In genomic region chr1:89762801-89763648, GRCh38 we compare ENCODE assay signal across 8 cellular contexts. TPM values are rescaled to one million over a fixed set of nuclear protein-coding genes. Genes with fewer than 3 reads are reported as not detected.
DNase-seq lines count a peak whose midpoint lies in the region; ATAC-seq and TF ChIP-seq lines count a peak whose summit lies in the region.

No MANE protein-coding gene starts in this region.

- no peaks in the 10 kb centered on the region for H3K27me3 ChIP-seq in DND-41 (ENCODE audit: insufficient read depth, low read length, poor library complexity)
- no peaks in the 10 kb centered on the region for H3K27me3 ChIP-seq in gastroesophageal sphincter
- H3K27me3 ChIP-seq in neutrophil, result peaks cover 9% of the 10 kb centered on the region
- no peaks in the 10 kb centered on the region for H3K27me3 ChIP-seq in subcutaneous abdominal adipose tissue (ENCODE audit: control insufficient read depth in 5 of 5, insufficient read depth in 4 of 5, low read length in 5 of 5)

- H3K4me1 ChIP-seq in DND-41 (ENCODE audit: insufficient read depth, low read length), result peaks cover 34% of the 10 kb centered on the region
- peaks cover 0 to 34% (median 10%) of the 10 kb centered on the region in 3 donors for H3K4me1 ChIP-seq in gastroesophageal sphincter
- peaks cover 35 to 36% of the 10 kb centered on the region in 2 experiments for H3K4me1 ChIP-seq in neutrophil (ENCODE audit: control insufficient read depth in 1 of 2, insufficient read depth in 1 of 2, low read depth in 1 of 2, low read length in 1 of 2)
- H3K4me1 ChIP-seq in subcutaneous abdominal adipose tissue (ENCODE audit: control insufficient read depth in 5 of 5, insufficient read depth in 5 of 5, low read length in 5 of 5), result peaks cover 12 to 55% (median 43%) of the 10 kb centered on the region in 5 donors

- H3K4me2 ChIP-seq in DND-41 (ENCODE audit: insufficient read depth, low read length), result peak overlapping the region; percentile 86

- TF ChIP-seq CTCF in DND-41 (IDR thresholded peaks at IDR 0.05; ENCODE audit: borderline replicate concordance, extremely low read depth, low read length, poor library complexity, severe bottlenecking) (peak; percentile 100), gastroesophageal sphincter (IDR thresholded peaks at IDR 0.05) (peak; percentile 87 to 99 (median 90)), neutrophil (IDR thresholded peaks at IDR 0.05) (peak; percentile 98)

- H3K9me3 ChIP-seq in DND-41 (ENCODE audit: insufficient read depth, low read length, severe bottlenecking), result no peaks in the 10 kb centered on the region
- no peaks in the 10 kb centered on the region for H3K9me3 ChIP-seq in gastroesophageal sphincter
- H3K9me3 ChIP-seq in neutrophil, result no peaks in the 10 kb centered on the region
- no peaks in the 10 kb centered on the region for H3K9me3 ChIP-seq in subcutaneous abdominal adipose tissue (ENCODE audit: control insufficient read depth in 5 of 5, low read length in 5 of 5)

- H3K36me3 ChIP-seq in DND-41 (ENCODE audit: insufficient read depth, low read length) (no peaks in the 10 kb centered on the region), gastroesophageal sphincter (no peaks in the 10 kb centered on the region), neutrophil (no peaks in the 10 kb centered on the region), subcutaneous abdominal adipose tissue (ENCODE audit: control insufficient read depth in 5 of 5, insufficient read depth in 5 of 5, low read length in 5 of 5) (no peaks in the 10 kb centered on the region)

- H4K20me1 ChIP-seq in DND-41 (ENCODE audit: insufficient read depth, low read length), result no peaks in the 10 kb centered on the region

- TF ChIP-seq EP300 in gastroesophageal sphincter (IDR thresholded peaks at IDR 0.05), result no peak

- H3K79me2 ChIP-seq in DND-41 (ENCODE audit: insufficient read depth, low read length), result no peaks in the 10 kb centered on the region

- no peak for TF ChIP-seq POLR2A in gastroesophageal sphincter (IDR thresholded peaks at IDR 0.05)

- H3K9ac ChIP-seq in DND-41 (ENCODE audit: low read depth, low read length), result peak overlapping the region; percentile 45
- H3K9ac ChIP-seq in subcutaneous abdominal adipose tissue (ENCODE audit: low read length in 5 of 5), result peak overlapping the region; percentile 65 to 75 (median 68)

- H3K27ac ChIP-seq in DND-41 (ENCODE audit: low read length) (peak overlapping the region; percentile 43; the same call in 1 of the 2 replicates), gastroesophageal sphincter (peak overlapping the region in 3 of 4 donors; percentile 52 to 66 (median 58)), neutrophil (no peak overlapping the region), subcutaneous abdominal adipose tissue (ENCODE audit: low read depth, low read length) (peak overlapping the region; percentile 71)

- peak; percentile 100 for ATAC-seq in DND-41 (ENCODE audit: insufficient read depth, low read depth)
- peak; percentile 99 for ATAC-seq in GM21717 (IDR thresholded peaks at IDR 0.05; ENCODE audit: unreplicated experiment)
- peak; percentile 95 for ATAC-seq in gastroesophageal sphincter

- H2AFZ ChIP-seq in DND-41 (ENCODE audit: low read depth, low read length), result peak overlapping the region; percentile 93

- WGBS in gastroesophageal sphincter (ENCODE audit: low coverage in 1 of 2), 2 donors, result 4 to 5% methylated on average over 16 to 34 of the region's 46 CpGs

- H3K4me3 ChIP-seq in DND-41 (ENCODE audit: low read depth in 1 of 2, low read length in 2 of 2) (peak overlapping the region in 1 of 2 experiments; percentile 53; a peak in 2 of 4 replicates), gastroesophageal sphincter (peak overlapping the region; percentile 34 to 50), neutrophil (ENCODE audit: low read depth in 1 of 2, low read length in 1 of 2) (peak overlapping the region; percentile 56 to 59), subcutaneous abdominal adipose tissue (ENCODE audit: low read depth in 1 of 5, low read length in 5 of 5) (peak overlapping the region; percentile 72 to 91 (median 75))
- peak overlapping the region; percentile 54 for H3K4me3 ChIP-seq in Jurkat, Clone E6-1 (ENCODE audit: low read length)

- peak; percentile 87 for DNase-seq in DND-41
- peak; percentile 68 for DNase-seq in Jurkat, Clone E6-1 (ENCODE audit: low read depth, low spot score)
- DNase-seq in SHP77 (lab: John Stamatoyannopoulos, UW), result peak; percentile 72 to 84
- DNase-seq in activated naive CD4-positive, alpha-beta T cell (lab: John Stamatoyannopoulos, UW), result peak; percentile 65 to 84 (median 70)

RNA-seq across cellular contexts. Expression of gene LRRC8D, which starts 57.8 kb away (rescaled TPM):
- polyA plus RNA-seq in Jurkat, Clone E6-1 (2012; ENCODE audit: insufficient read depth, insufficient read length), result 17.1 TPM
- 1 to 10 TPM; 4.7 to 8.5 (median 6.5) TPM for total RNA-seq in gastroesophageal sphincter
